29 cellular contexts compared by ENCODE assay signal in the genomic region with DNA sequence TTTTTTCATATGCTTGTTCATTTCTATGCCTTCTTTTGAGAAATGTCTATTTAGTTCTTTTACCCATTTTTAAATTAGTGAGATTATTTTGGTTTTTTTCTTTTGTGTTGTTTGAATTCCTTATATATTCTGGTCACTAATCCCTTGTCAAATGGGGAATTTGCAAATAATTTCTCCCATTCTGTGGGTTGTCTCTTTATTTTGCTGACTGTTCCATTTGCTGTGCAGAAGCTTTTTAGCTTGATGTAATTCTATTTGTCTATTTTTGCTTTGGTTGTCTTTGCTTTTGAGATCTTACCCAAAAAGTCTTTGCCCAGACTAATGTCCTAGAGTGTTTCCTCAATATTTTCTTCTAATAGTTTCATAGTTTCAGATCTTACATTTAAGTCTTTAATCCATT.
"Had no signal": no experiment of that assay in that cellular context is flagged by ENCODE, and none has a peak within 500 bp of the region (broad histone marks: within the 10 kb centered on the region; RNA-seq: fewer than 3 reads in every experiment).

No MANE protein-coding gene starts in this region.

- H3K4me3 Mint-ChIP-seq: stimulated activated effector memory CD8-positive, alpha-beta T cell treated with anti-CD3 and anti-CD28 coated beads, Interleukin-12 subunit alpha, Interleukin-12 subunit beta, amount 100 ng/mL, for 72 hours; stimulated activated memory B cell treated with anti-CD40 and anti-IgM and Interleukin-4, amounts not matched to agents 10 μg/mL and 1 μg/mL and 100 μg/mL, for 72 hours; stimulated activated naive B cell treated with anti-CD40 and anti-IgM and Interleukin-4, amounts not matched to agents 10 μg/mL and 1 μg/mL and 100 μg/mL, for 72 hours; stimulated activated naive CD8-positive, alpha-beta T cell treated with anti-CD3 and anti-CD28 coated beads, Interleukin-15, amount 100 ng/mL, for 72 hours; stimulated activated naive CD8-positive, alpha-beta T cell treated with anti-CD3 and anti-CD28 coated beads, Interleukin-15, Interleukin-2, amounts not matched to agents 100 ng/mL and 50 ng/mL, for 24 hours; type B pancreatic cell had no signal

- H3K36me3 Mint-ChIP-seq: stimulated activated effector memory CD8-positive, alpha-beta T cell treated with anti-CD3 and anti-CD28 coated beads, Interleukin-12 subunit alpha, Interleukin-12 subunit beta, amount 100 ng/mL, for 72 hours; stimulated activated memory B cell treated with anti-CD40 and anti-IgM and Interleukin-4, amounts not matched to agents 10 μg/mL and 1 μg/mL and 100 μg/mL, for 72 hours; stimulated activated naive B cell treated with anti-CD40 and anti-IgM and Interleukin-4, amounts not matched to agents 10 μg/mL and 1 μg/mL and 100 μg/mL, for 72 hours; type B pancreatic cell had no signal

- DNase-seq: stimulated activated CD4-positive, alpha-beta T cell treated with anti-CD3 and anti-CD28 coated beads, Interleukin-2, amount 100 ng/mL, for 48 hours; stimulated activated CD4-positive, alpha-beta T cell treated with anti-CD3 and anti-CD28 coated beads, Interleukin-4, amount 100 ng/mL, for 1 hour; stimulated activated CD4-positive, alpha-beta T cell treated with anti-CD3 and anti-CD28 coated beads, Interleukin-4, amount 100 ng/mL, for 24 hours; stimulated activated CD4-positive, alpha-beta T cell treated with anti-CD3 and anti-CD28 coated beads, Interleukin-4, amount 100 ng/mL, for 4 hours; stimulated activated CD8-positive, alpha-beta memory T cell treated with anti-CD3 and anti-CD28 coated beads, Interleukin-4, amount 100 ng/mL, for 48 hours; stimulated activated naive B cell treated with anti-CD40 and anti-IgM and Interleukin-4, amounts not matched to agents 10 μg/mL and 1 μg/mL and 100 μg/mL, for 72 hours; stimulated activated naive CD4-positive, alpha-beta T cell; stimulated activated naive CD4-positive, alpha-beta T cell treated with Interleukin-2 at 50 U/mL for 16 hours; stimulated activated naive CD8-positive, alpha-beta T cell treated with anti-CD3 and anti-CD28 coated beads, Interleukin-15, amount 100 ng/mL, for 72 hours; stimulated activated naive CD8-positive, alpha-beta T cell treated with anti-CD3 and anti-CD28 coated beads, Interleukin-15, Interleukin-2, amounts not matched to agents 100 U/mL and 50 U/mL, for 24 hours; stomach; substantia nigra; testis; thyroid gland; tibial artery; transverse colon; trophoblast cell; upper lobe of left lung; upper lobe of right lung; uterus had no signal

- H3K4me1 Mint-ChIP-seq: stimulated activated effector memory CD8-positive, alpha-beta T cell treated with anti-CD3 and anti-CD28 coated beads, Interleukin-12 subunit alpha, Interleukin-12 subunit beta, amount 100 ng/mL, for 72 hours; stimulated activated memory B cell treated with anti-CD40 and anti-IgM and Interleukin-4, amounts not matched to agents 10 μg/mL and 1 μg/mL and 100 μg/mL, for 72 hours; stimulated activated naive B cell treated with anti-CD40 and anti-IgM and Interleukin-4, amounts not matched to agents 10 μg/mL and 1 μg/mL and 100 μg/mL, for 72 hours; stimulated activated naive CD8-positive, alpha-beta T cell treated with anti-CD3 and anti-CD28 coated beads, Interleukin-15, amount 100 ng/mL, for 72 hours had no signal

- H3K4me1 ChIP-seq: stomach, suprapubic skin, testis, thyroid gland, tibial artery, tibial nerve, transverse colon, upper lobe of left lung, upper lobe of right lung, uterus, vagina had no signal

- H3K27ac Mint-ChIP-seq: stimulated activated effector memory CD8-positive, alpha-beta T cell treated with anti-CD3 and anti-CD28 coated beads, Interleukin-12 subunit alpha, Interleukin-12 subunit beta, amount 100 ng/mL, for 72 hours; stimulated activated memory B cell treated with anti-CD40 and anti-IgM and Interleukin-4, amounts not matched to agents 10 μg/mL and 1 μg/mL and 100 μg/mL, for 72 hours; stimulated activated naive B cell treated with anti-CD40 and anti-IgM and Interleukin-4, amounts not matched to agents 10 μg/mL and 1 μg/mL and 100 μg/mL, for 72 hours; stimulated activated naive CD8-positive, alpha-beta T cell treated with anti-CD3 and anti-CD28 coated beads, Interleukin-15, amount 100 ng/mL, for 72 hours; stimulated activated naive CD8-positive, alpha-beta T cell treated with anti-CD3 and anti-CD28 coated beads, Interleukin-15, Interleukin-2, amounts not matched to agents 100 ng/mL and 50 ng/mL, for 24 hours; type B pancreatic cell had no signal

- H3K27me3 Mint-ChIP-seq: stimulated activated memory B cell treated with anti-CD40 and anti-IgM and Interleukin-4, amounts not matched to agents 10 μg/mL and 1 μg/mL and 100 μg/mL, for 72 hours; stimulated activated naive B cell treated with anti-CD40 and anti-IgM and Interleukin-4, amounts not matched to agents 10 μg/mL and 1 μg/mL and 100 μg/mL, for 72 hours; stimulated activated naive CD8-positive, alpha-beta T cell treated with anti-CD3 and anti-CD28 coated beads, Interleukin-15, amount 100 ng/mL, for 72 hours; stimulated activated naive CD8-positive, alpha-beta T cell treated with anti-CD3 and anti-CD28 coated beads, Interleukin-15, Interleukin-2, amounts not matched to agents 100 ng/mL and 50 ng/mL, for 24 hours; type B pancreatic cell had no signal

- ATAC-seq: stimulated activated effector memory CD8-positive, alpha-beta T cell treated with anti-CD3 and anti-CD28 coated beads, Interleukin-12 subunit alpha, Interleukin-12 subunit beta, amount 100 ng/mL, for 72 hours; stimulated activated memory B cell treated with anti-CD40 and anti-IgM and Interleukin-4, amounts not matched to agents 10 μg/mL and 1 μg/mL and 100 μg/mL, for 72 hours; stimulated activated naive B cell treated with anti-CD40 and anti-IgM and Interleukin-4, amounts not matched to agents 10 μg/mL and 1 μg/mL and 100 μg/mL, for 72 hours; stimulated activated naive CD8-positive, alpha-beta T cell treated with anti-CD3 and anti-CD28 coated beads, Interleukin-15, amount 100 ng/mL, for 72 hours; stimulated activated naive CD8-positive, alpha-beta T cell treated with anti-CD3 and anti-CD28 coated beads, Interleukin-15, Interleukin-2, amounts not matched to agents 100 U/mL and 50 U/mL, for 24 hours; upper lobe of right lung had no signal

- H3K9me3 Mint-ChIP-seq: stimulated activated naive CD8-positive, alpha-beta T cell treated with anti-CD3 and anti-CD28 coated beads, Interleukin-15, Interleukin-2, amounts not matched to agents 100 ng/mL and 50 ng/mL, for 24 hours; type B pancreatic cell had no signal

- H3K4me3 ChIP-seq: stomach, suprapubic skin, testis, thoracic aorta, thyroid gland, tibial artery, tibial nerve, transverse colon, upper lobe of left lung, upper lobe of right lung, uterus, vagina had no signal

- H3K27me3 ChIP-seq: stomach, suprapubic skin, testis, thyroid gland, tibial artery, tibial nerve, transverse colon, upper lobe of left lung, upper lobe of right lung, uterus, vagina had no signal

- H3K27ac ChIP-seq: stomach, suprapubic skin, testis, thoracic aorta, thyroid gland, tibial artery, tibial nerve, transverse colon, upper lobe of left lung, upper lobe of right lung, uterus, vagina had no signal

- FAIRE-seq: urothelium cell line had no signal

- H3K9me3 ChIP-seq: stomach, suprapubic skin, testis, thoracic aorta, thyroid gland, tibial artery, tibial nerve, transverse colon, upper lobe of right lung, uterus, vagina had no signal

- H3K36me3 ChIP-seq: stomach, suprapubic skin, thoracic aorta, thyroid gland, tibial artery, tibial nerve, transverse colon, upper lobe of left lung, upper lobe of right lung, uterus, vagina had no signal
